8 cellular contexts compared by ENCODE assay signal in the genomic region with DNA sequence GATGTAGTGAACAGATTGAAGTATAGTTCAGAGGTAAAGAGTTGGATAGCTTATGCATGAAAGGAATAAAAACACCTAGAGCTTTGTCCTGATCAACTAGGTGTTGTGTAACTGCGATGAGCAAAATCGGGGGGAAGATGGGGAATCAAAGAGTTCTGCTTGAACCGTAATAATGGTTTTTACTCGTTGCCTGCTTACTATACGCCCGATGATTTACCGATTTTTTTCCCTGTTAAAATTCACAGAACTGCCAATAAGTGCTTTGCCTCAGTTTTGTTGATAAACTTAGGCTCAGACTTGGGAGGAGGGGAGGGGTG. TPM values are rescaled to one million over a fixed set of nuclear protein-coding genes. Genes with fewer than 3 reads are reported as not detected.
DNase-seq lines count a peak whose midpoint lies in the region; ATAC-seq lines count a peak whose summit lies in the region.

No MANE protein-coding gene starts in this region.

- no peaks in the 10 kb centered on the region for H3K27me3 Mint-ChIP-seq in activated T-helper 1 cell treated with anti-CD3 and anti-CD28 coated beads, Interleukin-12 subunit alpha, Interleukin-12 subunit beta, Interleukin-2, Interleukin-4 antibody, amounts not matched to agents 30 ng/mL and 10 ng/mL and 1 ng/mL, durations not matched to agents 14 hours and 24 hours and 36 hours (ENCODE audit: insufficient read depth)
- no peaks in the 10 kb centered on the region for H3K27me3 Mint-ChIP-seq in stimulated activated naive B cell treated with anti-CD40 and anti-IgM and Interleukin-4, amounts not matched to agents 10 μg/mL and 1 μg/mL and 100 μg/mL, for 72 hours

- intact Hi-C loops in activated T-helper 1 cell treated with anti-CD3 and anti-CD28 coated beads, Interleukin-12 subunit alpha, Interleukin-12 subunit beta, Interleukin-2, Interleukin-4 antibody, amounts not matched to agents 30 ng/mL and 10 ng/mL and 1 ng/mL, durations not matched to agents 14 hours and 24 hours and 36 hours (cut with micrococcal nuclease), result loop anchor here (1.0 to 5.0 kb wide), 10 partner anchors 19 to 983 kb away; a partner anchor contains a TSS

- peak overlapping the region; percentile 28 for H3K27ac ChIP-seq in iPS-18a (ENCODE audit: low read length)

- H3K27me3 ChIP-seq in iPS-18a (ENCODE audit: control insufficient read depth, insufficient read depth, low read length), result no peaks in the 10 kb centered on the region

- ATAC-seq in stimulated activated naive B cell treated with anti-CD40 and anti-IgM and Interleukin-4, amounts not matched to agents 10 μg/mL and 1 μg/mL and 100 μg/mL, for 72 hours (replicated peaks), result no peak
- no peak for ATAC-seq in GM18502 (IDR thresholded peaks at IDR 0.05; ENCODE audit: poor library complexity, unreplicated experiment)

- DNase-seq in DMS 273 (lab: John Stamatoyannopoulos, UW; ENCODE audit: unreplicated experiment) (peak; percentile 43), DMS 273 treated with DMSO at 0.1 percent for 48 hours (lab: John Stamatoyannopoulos, UW) (no peak), islet precursor cell (no peak), germinal center (ENCODE audit: low spot score) (no peak)
- DNase-seq in activated T-helper 1 cell treated with anti-CD3 and anti-CD28 coated beads, Interleukin-12 subunit alpha, Interleukin-12 subunit beta, Interleukin-2, Interleukin-4 antibody, amounts not matched to agents 30 ng/mL and 10 ng/mL and 1 ng/mL, durations not matched to agents 14 hours and 24 hours and 36 hours (ENCODE audit: low spot score), result no peak
- DNase-seq in stimulated activated naive B cell treated with anti-CD40 and anti-IgM and Interleukin-4, amounts not matched to agents 10 μg/mL and 1 μg/mL and 100 μg/mL, for 72 hours, result no peak

- peak overlapping the region; percentile 71 for H3K9ac ChIP-seq in iPS-18a (ENCODE audit: low read length)

- H3K27ac Mint-ChIP-seq in activated T-helper 1 cell treated with anti-CD3 and anti-CD28 coated beads, Interleukin-12 subunit alpha, Interleukin-12 subunit beta, Interleukin-2, Interleukin-4 antibody, amounts not matched to agents 30 ng/mL and 10 ng/mL and 1 ng/mL, durations not matched to agents 14 hours and 24 hours and 36 hours, result peak overlapping the region; percentile 99
- peak overlapping the region; percentile 99 for H3K27ac Mint-ChIP-seq in stimulated activated naive B cell treated with anti-CD40 and anti-IgM and Interleukin-4, amounts not matched to agents 10 μg/mL and 1 μg/mL and 100 μg/mL, for 72 hours

- peaks cover 25% of the 10 kb centered on the region for H3K36me3 ChIP-seq in iPS-18a (ENCODE audit: control insufficient read depth, low read depth, low read length)

- peak overlapping the region; percentile 77 for H3K4me3 ChIP-seq in iPS-18a (ENCODE audit: low read length)

- no peaks in the 10 kb centered on the region for H3K9me3 Mint-ChIP-seq in activated T-helper 1 cell treated with anti-CD3 and anti-CD28 coated beads, Interleukin-12 subunit alpha, Interleukin-12 subunit beta, Interleukin-2, Interleukin-4 antibody, amounts not matched to agents 30 ng/mL and 10 ng/mL and 1 ng/mL, durations not matched to agents 14 hours and 24 hours and 36 hours
- no peaks in the 10 kb centered on the region for H3K9me3 Mint-ChIP-seq in stimulated activated naive B cell treated with anti-CD40 and anti-IgM and Interleukin-4, amounts not matched to agents 10 μg/mL and 1 μg/mL and 100 μg/mL, for 72 hours

- H3K4me1 ChIP-seq in iPS-18a (ENCODE audit: control insufficient read depth, low read depth, low read length), result peaks cover 12% of the 10 kb centered on the region

- no peaks in the 10 kb centered on the region for H3K9me3 ChIP-seq in iPS-18a (ENCODE audit: control insufficient read depth, low read depth, low read length)

- peak overlapping the region; percentile 91 for H3K4me3 Mint-ChIP-seq in activated T-helper 1 cell treated with anti-CD3 and anti-CD28 coated beads, Interleukin-12 subunit alpha, Interleukin-12 subunit beta, Interleukin-2, Interleukin-4 antibody, amounts not matched to agents 30 ng/mL and 10 ng/mL and 1 ng/mL, durations not matched to agents 14 hours and 24 hours and 36 hours
- H3K4me3 Mint-ChIP-seq in stimulated activated naive B cell treated with anti-CD40 and anti-IgM and Interleukin-4, amounts not matched to agents 10 μg/mL and 1 μg/mL and 100 μg/mL, for 72 hours, result peak overlapping the region; percentile 97 to 99

- H3K36me3 Mint-ChIP-seq in activated T-helper 1 cell treated with anti-CD3 and anti-CD28 coated beads, Interleukin-12 subunit alpha, Interleukin-12 subunit beta, Interleukin-2, Interleukin-4 antibody, amounts not matched to agents 30 ng/mL and 10 ng/mL and 1 ng/mL, durations not matched to agents 14 hours and 24 hours and 36 hours (ENCODE audit: low read depth), result peaks cover 14% of the 10 kb centered on the region
- H3K36me3 Mint-ChIP-seq in stimulated activated naive B cell treated with anti-CD40 and anti-IgM and Interleukin-4, amounts not matched to agents 10 μg/mL and 1 μg/mL and 100 μg/mL, for 72 hours, result peaks cover 4 to 9% of the 10 kb centered on the region in 2 donors

- H3K4me1 Mint-ChIP-seq in activated T-helper 1 cell treated with anti-CD3 and anti-CD28 coated beads, Interleukin-12 subunit alpha, Interleukin-12 subunit beta, Interleukin-2, Interleukin-4 antibody, amounts not matched to agents 30 ng/mL and 10 ng/mL and 1 ng/mL, durations not matched to agents 14 hours and 24 hours and 36 hours (ENCODE audit: low read depth), result peaks cover 60% of the 10 kb centered on the region
- peaks cover 22 to 41% of the 10 kb centered on the region in 2 donors for H3K4me1 Mint-ChIP-seq in stimulated activated naive B cell treated with anti-CD40 and anti-IgM and Interleukin-4, amounts not matched to agents 10 μg/mL and 1 μg/mL and 100 μg/mL, for 72 hours

RNA-seq across cellular contexts. Expression of a gene that starts 0.8 kb away (rescaled TPM):
- 71.0 and 75.8 TPM in 2 replicates for total RNA-seq in activated T-helper 1 cell treated with anti-CD3 and anti-CD28 coated beads, Interleukin-12 subunit alpha, Interleukin-12 subunit beta, Interleukin-2, Interleukin-4 antibody, amounts not matched to agents 30 ng/mL and 10 ng/mL and 1 ng/mL, durations not matched to agents 14 hours and 24 hours and 36 hours

RNA-seq across cellular contexts. Expression of a gene that starts 2.6 kb away (rescaled TPM):
- 17.7 and 19.2 TPM in 2 replicates for total RNA-seq in activated T-helper 1 cell treated with anti-CD3 and anti-CD28 coated beads, Interleukin-12 subunit alpha, Interleukin-12 subunit beta, Interleukin-2, Interleukin-4 antibody, amounts not matched to agents 30 ng/mL and 10 ng/mL and 1 ng/mL, durations not matched to agents 14 hours and 24 hours and 36 hours

RNA-seq across cellular contexts. Expression of a gene that starts 25.6 kb away (rescaled TPM):
- 3.2 TPM in 2 replicates for total RNA-seq in activated T-helper 1 cell treated with anti-CD3 and anti-CD28 coated beads, Interleukin-12 subunit alpha, Interleukin-12 subunit beta, Interleukin-2, Interleukin-4 antibody, amounts not matched to agents 30 ng/mL and 10 ng/mL and 1 ng/mL, durations not matched to agents 14 hours and 24 hours and 36 hours

RNA-seq across cellular contexts. Expression of a gene that starts 43.1 kb away (rescaled TPM):
- 0.16 TPM in 1 of 2 replicates, not detected in the other for total RNA-seq in activated T-helper 1 cell treated with anti-CD3 and anti-CD28 coated beads, Interleukin-12 subunit alpha, Interleukin-12 subunit beta, Interleukin-2, Interleukin-4 antibody, amounts not matched to agents 30 ng/mL and 10 ng/mL and 1 ng/mL, durations not matched to agents 14 hours and 24 hours and 36 hours
